Comparison of ENCODE assay signal across 17 cellular contexts in genomic region chr3:106210923-106211322, GRCh38.
"Had no signal": no experiment of that assay in that cellular context is flagged by ENCODE, and none has a peak within 500 bp of the region (broad histone marks: within the 10 kb centered on the region; RNA-seq: fewer than 3 reads in every experiment).

No MANE protein-coding gene starts in this region.

- H3K27me3 Mint-ChIP-seq: progenitor cell of endocrine pancreas, type B pancreatic cell had no signal

- H3K36me3 Mint-ChIP-seq: type B pancreatic cell had no signal

- H3K27ac ChIP-seq: gastroesophageal sphincter, heart left ventricle, right atrium auricular region, stomach had no signal

- H3K9me3 ChIP-seq: gastroesophageal sphincter, heart left ventricle, right atrium auricular region, stomach had no signal

- ATAC-seq: gastroesophageal sphincter, heart left ventricle, left ventricle myocardium superior had no signal

- H3K4me1 ChIP-seq: gastroesophageal sphincter, stomach had no signal

- H3K9me3 Mint-ChIP-seq: type B pancreatic cell had no signal

- DNase-seq: activated CD4-positive, CD25-positive, alpha-beta regulatory T cell; activated naive CD4-positive, alpha-beta T cell; cerebellar nuclear complex; cortex of kidney; erythroblast; heart left ventricle; left ventricle myocardium superior; stimulated activated CD4-positive, alpha-beta T cell treated with anti-CD3 and anti-CD28 coated beads, Interleukin-12 subunit alpha, Interleukin-12 subunit beta, amount 100 ng/mL, for 4 hours; stimulated activated CD4-positive, alpha-beta T cell treated with anti-CD3 and anti-CD28 coated beads, Interleukin-1b, Interleukin-23, amount 100 ng/mL, for 48 hours; stomach; SW 1271; T1000 had no signal

- H3K36me3 ChIP-seq: gastroesophageal sphincter, heart left ventricle, right atrium auricular region, stomach had no signal

- H3K27me3 ChIP-seq: gastroesophageal sphincter, heart left ventricle, right atrium auricular region, stomach had no signal

- H3K4me3 ChIP-seq: gastroesophageal sphincter, heart left ventricle, right atrium auricular region, stomach had no signal

- H3K4me1 Mint-ChIP-seq: neural crest cell had no signal

- H3K4me3 Mint-ChIP-seq: neural crest cell, type B pancreatic cell had no signal

- H3K27ac Mint-ChIP-seq: progenitor cell of endocrine pancreas, type B pancreatic cell had no signal
